8 cellular contexts compared by ENCODE assay signal in genomic region chr6:169253745-169254238, GRCh38. TPM values are rescaled to one million over a fixed set of nuclear protein-coding genes. Genes with fewer than 3 reads are reported as not detected.
A peak's percentile ranks its signal among the peaks of the same experiment; 100 is the strongest.
DNase-seq lines count a peak whose midpoint lies in the region; ATAC-seq and TF ChIP-seq lines count a peak whose summit lies in the region.

THBS2 (minus strand) TSS chr6:169253846; CDS start chr6:169250784, 3,062 bp downstream.

- no peak for DNase-seq in HEK293T (ENCODE audit: extremely low spot score)
- peak; percentile 26 for DNase-seq in cerebellum (ENCODE audit: low spot score)
- DNase-seq in NK-92 (lab: John Stamatoyannopoulos, UW; ENCODE audit: unreplicated experiment): no peak
- DNase-seq in activated effector memory CD4-positive, alpha-beta T cell treated with anti-CD3 and anti-CD28 coated beads, Interleukin-2, amount 50 U/mL, for 16 hours: no peak

- H3K27ac ChIP-seq in layer of hippocampus (ENCODE audit: low read depth, low read length): peak within 1 kb of the TSS; percentile 27

- H3K4me1 Mint-ChIP-seq in stimulated activated memory B cell treated with anti-CD40 and anti-IgM and Interleukin-4, amounts not matched to agents 10 μg/mL and 1 μg/mL and 100 μg/mL, for 72 hours: peaks cover 26% of the 10 kb centered on the region

- POLR2A ChIA-PET in HEK293T (lab: Yijun Ruan, JAX): no interaction called here

- no peak within 1 kb of the TSS for H3K27ac Mint-ChIP-seq in stimulated activated memory B cell treated with anti-CD40 and anti-IgM and Interleukin-4, amounts not matched to agents 10 μg/mL and 1 μg/mL and 100 μg/mL, for 72 hours

- peaks cover 54% of the 10 kb centered on the region for H3K27me3 Mint-ChIP-seq in stimulated activated memory B cell treated with anti-CD40 and anti-IgM and Interleukin-4, amounts not matched to agents 10 μg/mL and 1 μg/mL and 100 μg/mL, for 72 hours

- ATAC-seq in stimulated activated memory B cell treated with anti-CD40 and anti-IgM and Interleukin-4, amounts not matched to agents 10 μg/mL and 1 μg/mL and 100 μg/mL, for 72 hours: no peak
- no peak for ATAC-seq in HG03565 (IDR thresholded peaks at IDR 0.05; ENCODE audit: unreplicated experiment)
- ATAC-seq in GM18511 (IDR thresholded peaks at IDR 0.05; ENCODE audit: unreplicated experiment): no peak

- H3K4me3 Mint-ChIP-seq in stimulated activated memory B cell treated with anti-CD40 and anti-IgM and Interleukin-4, amounts not matched to agents 10 μg/mL and 1 μg/mL and 100 μg/mL, for 72 hours: peak within 1 kb of the TSS; percentile 9

- H3K27me3 ChIP-seq in layer of hippocampus (ENCODE audit: control insufficient read depth, insufficient read depth, low read length): no peaks in the 10 kb centered on the region

- H3K9me3 Mint-ChIP-seq in stimulated activated memory B cell treated with anti-CD40 and anti-IgM and Interleukin-4, amounts not matched to agents 10 μg/mL and 1 μg/mL and 100 μg/mL, for 72 hours: peaks cover 6% of the 10 kb centered on the region

- no peaks in the 10 kb centered on the region for H3K36me3 Mint-ChIP-seq in stimulated activated memory B cell treated with anti-CD40 and anti-IgM and Interleukin-4, amounts not matched to agents 10 μg/mL and 1 μg/mL and 100 μg/mL, for 72 hours

- CTCF ChIA-PET in HEK293T (lab: Yijun Ruan, JAX): no interaction called here

TF ChIP-seq in HEK293T, 16 proteins besides CTCF, POLR2A, EP300 and RAD21:
- TF ChIP-seq ARNT (IDR thresholded peaks at IDR 0.05) (no peak), PKNOX1 (IDR thresholded peaks at IDR 0.05) (peak; percentile 76), FOXM1 (IDR thresholded peaks at IDR 0.05; ENCODE audit: borderline replicate concordance) (no peak)
TF ChIP-seq in HEK293T: peak in this region for 1.

RNA-seq across cellular contexts. Expression of gene THBS2, which starts in this region (rescaled TPM):
- 5.8 TPM for total RNA-seq in cerebellum
